ENCODE assay signal across 18 cellular contexts in genomic region chr4:111040904-111041303, GRCh38.
"Had no signal": no experiment of that assay in that cellular context is flagged by ENCODE, and none has a peak within 500 bp of the region (broad histone marks: within the 10 kb centered on the region; RNA-seq: fewer than 3 reads in every experiment).

No MANE protein-coding gene starts in this region.

- H3K27ac ChIP-seq: coronary artery, pancreas, psoas muscle, tibial artery had no signal

- DNase-seq: activated CD4-positive, alpha-beta T cell treated with anti-CD3 and anti-CD28 coated beads, Interleukin-2, amount 10 ng/mL, durations not matched to agents 7 days and 5 days; activated CD8-positive, alpha-beta T cell treated with anti-CD3 and anti-CD28 coated beads, Interleukin-2, amount 10 ng/mL, durations not matched to agents 7 days and 5 days; activated T-cell treated with anti-CD3 and anti-CD28 coated beads, Interleukin-2, amount 50 U/mL, for 1 hour; cerebellar nuclear complex; kidney glomerular epithelial cell; left ventricle myocardium superior; pancreas; psoas muscle; right cardiac atrium; stimulated activated CD4-positive, alpha-beta T cell treated with anti-CD3 and anti-CD28 coated beads, Interleukin-2, amount 100 ng/mL, for 24 hours; stimulated activated naive CD8-positive, alpha-beta T cell treated with anti-CD3 and anti-CD28 coated beads, Interleukin-15, amount 100 ng/mL, for 72 hours; T-helper 2 cell; tibial artery had no signal

- H3K4me1 Mint-ChIP-seq: activated CD4-positive, alpha-beta T cell treated with anti-CD3 and anti-CD28 coated beads, Interleukin-2, amount 10 ng/mL, durations not matched to agents 7 days and 5 days; stimulated activated effector memory CD8-positive, alpha-beta T cell treated with anti-CD3 and anti-CD28 coated beads, Interleukin-12 subunit alpha, Interleukin-12 subunit beta, amount 100 ng/mL, for 72 hours; stimulated activated naive CD8-positive, alpha-beta T cell treated with anti-CD3 and anti-CD28 coated beads, Interleukin-15, amount 100 ng/mL, for 72 hours had no signal

- H3K9me3 Mint-ChIP-seq: activated CD4-positive, alpha-beta T cell treated with anti-CD3 and anti-CD28 coated beads, Interleukin-2, amount 10 ng/mL, durations not matched to agents 7 days and 5 days; stimulated activated naive CD8-positive, alpha-beta T cell treated with anti-CD3 and anti-CD28 coated beads, Interleukin-15, amount 100 ng/mL, for 72 hours had no signal

- H3K9me3 ChIP-seq: pancreas, psoas muscle, tibial artery had no signal

- H3K36me3 ChIP-seq: pancreas, tibial artery had no signal

- H3K4me3 ChIP-seq: coronary artery, pancreas, psoas muscle, tibial artery had no signal

- ATAC-seq: activated CD4-positive, CD25-positive, alpha-beta regulatory T cell treated with anti-CD3 and anti-CD28 coated beads, Interleukin-2, amount 50 U/mL, for 24 hours; activated CD8-positive, alpha-beta T cell treated with anti-CD3 and anti-CD28 coated beads, Interleukin-2, amount 10 ng/mL, durations not matched to agents 7 days and 5 days; left ventricle myocardium superior; pancreas; psoas muscle; right cardiac atrium; stimulated activated effector memory CD8-positive, alpha-beta T cell treated with anti-CD3 and anti-CD28 coated beads, Interleukin-12 subunit alpha, Interleukin-12 subunit beta, amount 100 ng/mL, for 72 hours; stimulated activated naive CD8-positive, alpha-beta T cell treated with anti-CD3 and anti-CD28 coated beads, Interleukin-15, amount 100 ng/mL, for 72 hours had no signal

- H3K27me3 ChIP-seq: pancreas, tibial artery had no signal

- H3K36me3 Mint-ChIP-seq: activated naive CD8-positive, alpha-beta T cell; stimulated activated effector memory CD8-positive, alpha-beta T cell treated with anti-CD3 and anti-CD28 coated beads, Interleukin-12 subunit alpha, Interleukin-12 subunit beta, amount 100 ng/mL, for 72 hours had no signal

- H3K27ac Mint-ChIP-seq: activated CD4-positive, alpha-beta T cell treated with anti-CD3 and anti-CD28 coated beads, Interleukin-2, amount 10 ng/mL, durations not matched to agents 7 days and 5 days; activated CD8-positive, alpha-beta T cell treated with anti-CD3 and anti-CD28 coated beads, Interleukin-2, amount 10 ng/mL, durations not matched to agents 7 days and 5 days; activated naive CD8-positive, alpha-beta T cell; nephron; stimulated activated effector memory CD8-positive, alpha-beta T cell treated with anti-CD3 and anti-CD28 coated beads, Interleukin-12 subunit alpha, Interleukin-12 subunit beta, amount 100 ng/mL, for 72 hours; stimulated activated naive CD8-positive, alpha-beta T cell treated with anti-CD3 and anti-CD28 coated beads, Interleukin-15, amount 100 ng/mL, for 72 hours had no signal

- H3K27me3 Mint-ChIP-seq: activated CD4-positive, alpha-beta T cell treated with anti-CD3 and anti-CD28 coated beads, Interleukin-2, amount 10 ng/mL, durations not matched to agents 7 days and 5 days; activated naive CD8-positive, alpha-beta T cell; stimulated activated naive CD8-positive, alpha-beta T cell treated with anti-CD3 and anti-CD28 coated beads, Interleukin-15, amount 100 ng/mL, for 72 hours had no signal

- H3K4me3 Mint-ChIP-seq: activated CD4-positive, alpha-beta T cell treated with anti-CD3 and anti-CD28 coated beads, Interleukin-2, amount 10 ng/mL, durations not matched to agents 7 days and 5 days; activated CD8-positive, alpha-beta T cell treated with anti-CD3 and anti-CD28 coated beads, Interleukin-2, amount 10 ng/mL, durations not matched to agents 7 days and 5 days; activated naive CD8-positive, alpha-beta T cell; nephron; stimulated activated effector memory CD8-positive, alpha-beta T cell treated with anti-CD3 and anti-CD28 coated beads, Interleukin-12 subunit alpha, Interleukin-12 subunit beta, amount 100 ng/mL, for 72 hours; stimulated activated naive CD8-positive, alpha-beta T cell treated with anti-CD3 and anti-CD28 coated beads, Interleukin-15, amount 100 ng/mL, for 72 hours had no signal

- H3K4me1 ChIP-seq: pancreas, psoas muscle, tibial artery had no signal
